15 cellular contexts compared by ENCODE assay signal in genomic region chr9:129930743-129931142, GRCh38.
DNase-seq lines count a peak whose midpoint lies in the region; ATAC-seq and TF ChIP-seq lines count a peak whose summit lies in the region.
"Had no signal": no experiment of that assay in that cellular context is flagged by ENCODE, and none has a peak within 500 bp of the region (broad histone marks: within the 10 kb centered on the region; RNA-seq: fewer than 3 reads in every experiment).

No MANE protein-coding gene starts in this region.

- intact Hi-C loops in CD4-positive, alpha-beta memory T cell (cut with micrococcal nuclease), result loop anchor here (5.0 kb wide), 1 partner anchor 43 kb away; no protein-coding TSS in a partner anchor

- POLR2A ChIA-PET in CD4-positive, alpha-beta memory T cell (lab: Charles Lee; ENCODE audit: partially characterized antibody), result interaction anchor here (1.7 to 7.5 kb wide), 2 partner anchors 16 to 42 kb away, joined by 5 to 83 read pairs; no protein-coding TSS in a partner anchor
- POLR2A ChIA-PET in T-cell (lab: Charles Lee), result interaction anchor here in 1 of 2 donors (0.6 kb wide), 1 partner anchor 62 kb away, joined by 3 read pairs; no protein-coding TSS in a partner anchor

- peaks cover 29% of the 10 kb centered on the region for H3K36me3 ChIP-seq in CD4-positive, alpha-beta memory T cell (ENCODE audit: insufficient read depth, low read length)
- H3K36me3 ChIP-seq in SJCRH30 (peaks cover 10% of the 10 kb centered on the region), right atrium auricular region (peaks cover 28% of the 10 kb centered on the region)

- no peaks in the 10 kb centered on the region for H3K27me3 Mint-ChIP-seq in CD4-positive, alpha-beta memory T cell
- H3K27me3 Mint-ChIP-seq in T-cell (no peaks in the 10 kb centered on the region), osteocyte (ENCODE audit: unreplicated experiment) (no peaks in the 10 kb centered on the region)

- ATAC-seq in T-cell (replicated peaks in 1 of 4), result peak in 1 of 4 experiments; percentile 28
- ATAC-seq: foreskin keratinocyte had no signal

- no peak for TF ChIP-seq CTCF in osteocyte (IDR thresholded peaks at IDR 0.05)
- TF ChIP-seq CTCF in right atrium auricular region (IDR thresholded peaks at IDR 0.05), result no peak

- no peaks in the 10 kb centered on the region for H3K27me3 ChIP-seq in CD4-positive, alpha-beta memory T cell (ENCODE audit: insufficient read depth, low read length)
- H3K27me3 ChIP-seq in SJCRH30 (no peaks in the 10 kb centered on the region), right atrium auricular region (no peaks in the 10 kb centered on the region)
- H3K27me3 ChIP-seq: ascending aorta, foreskin keratinocyte had no signal

- peak overlapping the region; percentile 84 to 96 (median 90) for H3K27ac Mint-ChIP-seq in CD4-positive, alpha-beta memory T cell
- H3K27ac Mint-ChIP-seq in T-cell, result peak overlapping the region; percentile 70 to 72
- H3K27ac Mint-ChIP-seq in osteocyte (ENCODE audit: unreplicated experiment), result peak overlapping the region; percentile 50

- H3K4me3 Mint-ChIP-seq in CD4-positive, alpha-beta memory T cell, result peak overlapping the region in 7 of 8 donors; percentile 13 to 72 (median 46)
- H3K4me3 Mint-ChIP-seq in T-cell, result peak overlapping the region in 1 of 3 donors; percentile 43
- no peak overlapping the region for H3K4me3 Mint-ChIP-seq in osteocyte (ENCODE audit: unreplicated experiment)

- CTCF ChIA-PET in CD4-positive, alpha-beta memory T cell (lab: Charles Lee; ENCODE audit: partially characterized antibody), result interaction anchor here (1.8 kb wide), 1 partner anchor 34 kb away, joined by 7 read pairs; no protein-coding TSS in a partner anchor
- CTCF ChIA-PET in T-cell (lab: Charles Lee), result no interaction called here

- H3K27ac ChIP-seq in CD4-positive, alpha-beta memory T cell (ENCODE audit: low read depth, low read length), result peak overlapping the region; percentile 38
- H3K27ac ChIP-seq in SJCRH30 (no peak overlapping the region), right atrium auricular region (no peak overlapping the region)
- H3K27ac ChIP-seq: foreskin keratinocyte had no signal

- no peak overlapping the region for H3K4me3 ChIP-seq in CD4-positive, alpha-beta memory T cell (ENCODE audit: low read length in 2 of 2)
- H3K4me3 ChIP-seq in SJCRH30 (no peak overlapping the region), right atrium auricular region (no peak overlapping the region)
- H3K4me3 ChIP-seq: ascending aorta had no signal

- peaks cover 38 to 66% (median 48%) of the 10 kb centered on the region in 4 donors for H3K4me1 Mint-ChIP-seq in CD4-positive, alpha-beta memory T cell
- H3K4me1 Mint-ChIP-seq in T-cell (peaks cover 35 to 56% (median 53%) of the 10 kb centered on the region in 3 donors), osteocyte (ENCODE audit: unreplicated experiment) (peaks cover 39% of the 10 kb centered on the region)

- peak; percentile 22 to 60 (median 39) for DNase-seq in CD4-positive, alpha-beta memory T cell
- DNase-seq in T-cell, result peak in 4 of 34 experiments; percentile 4 to 12 (median 8)
- DNase-seq in cerebellar cortex (ENCODE audit: low spot score), result peak; percentile 49
- DNase-seq in osteocyte (ENCODE audit: extremely low spot score, unreplicated experiment), result no peak
- no peak for DNase-seq in SJCRH30
- no peak for DNase-seq in NCI-H2081 (lab: John Stamatoyannopoulos, UW)
- DNase-seq in DMS79 (lab: John Stamatoyannopoulos, UW), result no peak
- DNase-seq in right atrium auricular region (ENCODE audit: low spot score), result no peak
- DNase-seq: foreskin keratinocyte; KG1; midbrain; NCI-H526 treated with DMSO at 0.1 percent for 48 hours; posterior cingulate gyrus; stimulated activated CD8-positive, alpha-beta memory T cell treated with anti-CD3 and anti-CD28 coated beads, Interleukin-4, amount 100 ng/mL, for 48 hours had no signal

- no peaks in the 10 kb centered on the region for H3K9me3 ChIP-seq in CD4-positive, alpha-beta memory T cell (ENCODE audit: control insufficient read depth in 1 of 2, low read length in 2 of 2)
- H3K9me3 ChIP-seq in SJCRH30 (replicated peaks), result no peaks in the 10 kb centered on the region
- H3K9me3 ChIP-seq in right atrium auricular region, result no peaks in the 10 kb centered on the region
- H3K9me3 ChIP-seq: ascending aorta had no signal

- peaks cover 59% of the 10 kb centered on the region for H3K4me1 ChIP-seq in CD4-positive, alpha-beta memory T cell (ENCODE audit: insufficient read depth, low read length)
- H3K4me1 ChIP-seq in SJCRH30, result peaks cover 26% of the 10 kb centered on the region
- H3K4me1 ChIP-seq in right atrium auricular region, result peaks cover 0 to 41% of the 10 kb centered on the region in 2 donors
- H3K4me1 ChIP-seq: foreskin keratinocyte had no signal

- peaks cover 25 to 50% of the 10 kb centered on the region in 2 donors for H3K36me3 Mint-ChIP-seq in CD4-positive, alpha-beta memory T cell
- H3K36me3 Mint-ChIP-seq in T-cell (peaks cover 37% of the 10 kb centered on the region), osteocyte (ENCODE audit: unreplicated experiment) (peaks cover 11% of the 10 kb centered on the region)

- no peaks in the 10 kb centered on the region for H3K9me3 Mint-ChIP-seq in CD4-positive, alpha-beta memory T cell
- no peaks in the 10 kb centered on the region for H3K9me3 Mint-ChIP-seq in T-cell
- H3K9me3 Mint-ChIP-seq in osteocyte (ENCODE audit: unreplicated experiment), result no peaks in the 10 kb centered on the region

Comparison
In these comparisons a context has a peak if more than half of its experiments do, and no peak if none do; other contexts are left out.
1. DNase-seq: peak in CD4-positive, alpha-beta memory T cell (5 of 5) and cerebellar cortex (single experiment); none in osteocyte (single experiment), SJCRH30 (0 of 2), NCI-H2081 (0 of 2), DMS79 (single experiment) and right atrium auricular region (single experiment).
2. Peak in every context shown above with its lines, with median percentiles within 50 percentile points of each other: H3K27ac Mint-ChIP-seq.